Comparison of ENCODE assay signal across 18 cellular contexts in the genomic region with DNA sequence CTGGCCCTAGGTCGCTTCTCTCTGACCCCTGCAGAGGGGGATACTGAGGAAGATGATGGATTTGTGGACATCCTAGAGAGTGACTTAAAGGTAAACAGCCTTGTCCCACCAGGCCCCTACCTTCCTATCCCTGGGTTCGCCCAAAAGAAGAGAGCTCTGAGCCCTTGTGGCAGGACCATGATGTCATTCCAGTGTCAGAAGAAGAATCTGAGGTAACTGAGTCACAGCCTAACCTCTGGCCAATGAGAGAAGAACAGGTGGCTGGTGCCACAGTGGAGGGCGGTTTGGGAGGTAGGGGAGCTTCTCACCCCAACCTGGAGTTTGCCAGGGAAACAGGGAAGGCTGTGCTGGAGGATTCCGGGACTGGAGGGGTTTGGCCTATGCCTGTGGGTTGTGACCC. TPM values are rescaled to one million over a fixed set of nuclear protein-coding genes. Genes with fewer than 3 reads are reported as not detected.
DNase-seq lines count a peak whose midpoint lies in the region; ATAC-seq, FAIRE-seq and TF ChIP-seq lines count a peak whose summit lies in the region.
"Had no signal": no experiment of that assay in that cellular context is flagged by ENCODE, and none has a peak within 500 bp of the region (broad histone marks: within the 10 kb centered on the region; RNA-seq: fewer than 3 reads in every experiment).

No MANE protein-coding gene starts in this region.

- H3K9ac ChIP-seq in HepG2 (ENCODE audit: insufficient read depth, low read depth, low read length) = no peak overlapping the region

- H3K79me2 ChIP-seq in HepG2 (ENCODE audit: insufficient read depth, low read length) = peaks cover 20% of the 10 kb centered on the region

- ATAC-seq in activated naive CD8-positive, alpha-beta T cell treated with anti-CD3 and anti-CD28 coated beads, Interleukin-2, amount 50 U/mL, for 24 hours = no peak
- no peak for ATAC-seq in activated B cell treated with CpG ODN at 0.5 μM for 24 hours (ENCODE audit: low read depth)
- ATAC-seq in HepG2 = no peak
- ATAC-seq in upper lobe of right lung = no peak
- no peak for ATAC-seq in GM21447 (IDR thresholded peaks at IDR 0.05; ENCODE audit: unreplicated experiment)
- no peak for ATAC-seq in HG03039 (IDR thresholded peaks at IDR 0.05; ENCODE audit: unreplicated experiment)
- ATAC-seq: K562, left colon had no signal

- TF ChIP-seq CTCF in activated B cell treated with CpG ODN at 0.5 μM for 24 hours (IDR thresholded peaks at IDR 0.05) (no peak), HepG2 (CRISPR knock-in tag; IDR thresholded peaks at IDR 0.05) (no peak), upper lobe of right lung (IDR thresholded peaks at IDR 0.05) (no peak)

- H3K27me3 ChIP-seq in HepG2 (ENCODE audit: control insufficient read depth in 1 of 2, insufficient read depth in 2 of 2, low read length in 2 of 2) (no peaks in the 10 kb centered on the region; a peak in 1 of 5 replicates), upper lobe of right lung (no peaks in the 10 kb centered on the region)

- no peaks in the 10 kb centered on the region for H3K9me3 ChIP-seq in HepG2 (ENCODE audit: low read length)
- no peaks in the 10 kb centered on the region for H3K9me3 ChIP-seq in upper lobe of right lung

- CTCF ChIA-PET in activated B cell treated with CpG ODN at 0.5 μM for 24 hours (lab: Charles Lee) = interaction anchor here (2.7 kb wide), 1 partner anchor 18 kb away, joined by 12 read pairs; a partner anchor contains a TSS
- CTCF ChIA-PET in HepG2 (lab: Yijun Ruan, JAX; ENCODE audit: low intra/inter-chr PET ratio, low total read pairs) = no interaction called here
- CTCF ChIA-PET in HEK293T (lab: Yijun Ruan, JAX) = interaction anchor here (0.6 to 0.8 kb wide), 2 partner anchors 8 to 19 kb away, joined by 4 to 5 read pairs; a partner anchor contains a TSS

- in situ Hi-C loops in HepG2 (cut with HindIII; ENCODE audit: extremely low pct_ligation_motif_present, low pct_unique_long_range_greater_than_20kb) = no loop called here

- no peak for DNase-seq in activated naive CD8-positive, alpha-beta T cell treated with anti-CD3 and anti-CD28 coated beads, Interleukin-2, amount 50 U/mL, for 24 hours
- DNase-seq in activated B cell treated with CpG ODN at 0.5 μM for 24 hours (no peak), HepG2 (ENCODE audit: low spot score) (no peak), upper lobe of right lung (no peak), HEK293T (ENCODE audit: extremely low spot score) (no peak)
- DNase-seq: activated CD4-positive, CD25-positive, alpha-beta regulatory T cell treated with anti-CD3 and anti-CD28 coated beads, Interleukin-2, amount 50 U/mL, for 72 hours; GF-D8; left colon; NCI-H1092; NCI-H526 treated with DMSO at 0.1 percent for 48 hours; SIG-M5 had no signal

- TF ChIP-seq POLR2A in HepG2 (IDR thresholded peaks at IDR 0.05; ENCODE audit: insufficient read depth in 1 of 2, low read depth in 2 of 2, low read length in 2 of 2) = no peak

- no peak for FAIRE-seq in HepG2 (lab: Jason Lieb, UNC)
- FAIRE-seq: GM12892, K562 had no signal

- peaks cover 78% of the 10 kb centered on the region for H3K4me1 Mint-ChIP-seq in activated naive CD8-positive, alpha-beta T cell (ENCODE audit: low read depth)
- H3K4me1 Mint-ChIP-seq in activated naive CD8-positive, alpha-beta T cell treated with anti-CD3 and anti-CD28 coated beads, Interleukin-2, amount 50 U/mL, for 24 hours = peaks cover 63% of the 10 kb centered on the region
- H3K4me1 Mint-ChIP-seq in activated B cell treated with CpG ODN at 0.5 μM for 24 hours = peaks cover 69% of the 10 kb centered on the region

- 88% methylated on average over 4 of the region's 4 CpGs for WGBS in HepG2 (ENCODE audit: low lambda C conversion rate)

- H3K36me3 ChIP-seq in HepG2 (replicated peaks in 1 of 2; ENCODE audit: control insufficient read depth in 1 of 2, insufficient read depth in 2 of 2, low read length in 2 of 2) = peaks cover 27 to 48% of the 10 kb centered on the region in 2 experiments
- H3K36me3 ChIP-seq in upper lobe of right lung = peaks cover 82% of the 10 kb centered on the region

- no peaks in the 10 kb centered on the region for H3K27me3 Mint-ChIP-seq in activated naive CD8-positive, alpha-beta T cell
- H3K27me3 Mint-ChIP-seq in activated naive CD8-positive, alpha-beta T cell treated with anti-CD3 and anti-CD28 coated beads, Interleukin-2, amount 50 U/mL, for 24 hours = no peaks in the 10 kb centered on the region
- no peaks in the 10 kb centered on the region for H3K27me3 Mint-ChIP-seq in activated B cell treated with CpG ODN at 0.5 μM for 24 hours

- no peak overlapping the region for H3K4me2 ChIP-seq in HepG2 (ENCODE audit: low read depth, low read length)

- H3K4me1 ChIP-seq in HepG2 (ENCODE audit: insufficient read depth, low read length) (peaks cover 37% of the 10 kb centered on the region), upper lobe of right lung (peaks cover 89% of the 10 kb centered on the region)

- H3K27ac ChIP-seq in HepG2 (ENCODE audit: extremely low read length, insufficient read depth, low read length) (no peak overlapping the region), upper lobe of right lung (peak overlapping the region; percentile 96)

- H4K20me1 ChIP-seq in HepG2 (ENCODE audit: insufficient read depth, low read length) = no peaks in the 10 kb centered on the region

- H3K9me3 Mint-ChIP-seq in activated naive CD8-positive, alpha-beta T cell (ENCODE audit: low read depth) = no peaks in the 10 kb centered on the region
- H3K9me3 Mint-ChIP-seq in activated naive CD8-positive, alpha-beta T cell treated with anti-CD3 and anti-CD28 coated beads, Interleukin-2, amount 50 U/mL, for 24 hours = no peaks in the 10 kb centered on the region
- H3K9me3 Mint-ChIP-seq in activated B cell treated with CpG ODN at 0.5 μM for 24 hours = no peaks in the 10 kb centered on the region

- H3K27ac Mint-ChIP-seq in activated naive CD8-positive, alpha-beta T cell = peak overlapping the region; percentile 78
- no peak overlapping the region for H3K27ac Mint-ChIP-seq in activated naive CD8-positive, alpha-beta T cell treated with anti-CD3 and anti-CD28 coated beads, Interleukin-2, amount 50 U/mL, for 24 hours
- peak overlapping the region; percentile 93 for H3K27ac Mint-ChIP-seq in activated B cell treated with CpG ODN at 0.5 μM for 24 hours

- H3K4me3 Mint-ChIP-seq in activated naive CD8-positive, alpha-beta T cell = no peak overlapping the region
- H3K4me3 Mint-ChIP-seq in activated naive CD8-positive, alpha-beta T cell treated with anti-CD3 and anti-CD28 coated beads, Interleukin-2, amount 50 U/mL, for 24 hours = no peak overlapping the region
- no peak overlapping the region for H3K4me3 Mint-ChIP-seq in activated B cell treated with CpG ODN at 0.5 μM for 24 hours

- TF ChIP-seq RAD21 in HepG2 (CRISPR knock-in tag; IDR thresholded peaks at IDR 0.05) = no peak

- TF ChIP-seq EP300 in HepG2 (IDR thresholded peaks at IDR 0.05; ENCODE audit: low read depth in 2 of 2, low read length in 2 of 2) = no peak
- no peak for TF ChIP-seq EP300 in HepG2 (CRISPR knock-in tag; IDR thresholded peaks at IDR 0.05; ENCODE audit: borderline replicate concordance)

- H3K36me3 Mint-ChIP-seq in activated naive CD8-positive, alpha-beta T cell = peaks cover 14% of the 10 kb centered on the region
- H3K36me3 Mint-ChIP-seq in activated naive CD8-positive, alpha-beta T cell treated with anti-CD3 and anti-CD28 coated beads, Interleukin-2, amount 50 U/mL, for 24 hours (ENCODE audit: low read depth) = peaks cover 44% of the 10 kb centered on the region
- peaks cover 50% of the 10 kb centered on the region for H3K36me3 Mint-ChIP-seq in activated B cell treated with CpG ODN at 0.5 μM for 24 hours (ENCODE audit: low read depth)

- BruUV-seq in HepG2 (replicated peaks; lab: Mats Ljungman, UMichigan) = no TSS peak

- intact Hi-C loops in activated B cell treated with CpG ODN at 0.5 μM for 24 hours (cut with micrococcal nuclease) (no loop called here), HepG2 (cut with micrococcal nuclease; ENCODE audit: unreplicated experiment) (no loop called here), upper lobe of right lung (cut with DNase I) (no loop called here)

- POLR2A ChIA-PET in activated B cell treated with CpG ODN at 0.5 μM for 24 hours (lab: Charles Lee) (interaction anchor here (0.7 to 2.5 kb wide), 2 partner anchors 14 to 19 kb away, joined by 3 to 17 read pairs; a partner anchor contains a TSS), HepG2 (lab: Yijun Ruan, JAX) (interaction anchor here (1.7 to 2.4 kb wide), 2 partner anchors 17 to 19 kb away, joined by 8 to 12 read pairs; a partner anchor contains a TSS), HEK293T (lab: Yijun Ruan, JAX) (interaction anchor here (1.7 kb wide), 1 partner anchor 15 kb away, joined by 7 read pairs; a partner anchor contains a TSS)

- no peak overlapping the region for H2AFZ ChIP-seq in HepG2 (ENCODE audit: low read length)

- H3K4me3 ChIP-seq in HepG2 (replicated peaks in 1 of 3; ENCODE audit: insufficient read depth in 1 of 3, low read depth in 2 of 3, low read length in 3 of 3) (no peak overlapping the region), upper lobe of right lung (no peak overlapping the region)
- H3K4me3 ChIP-seq: K562 had no signal

RNA-seq across cellular contexts. Expression of a gene that starts 5.2 kb away (rescaled TPM):
- total RNA-seq in activated B cell treated with CpG ODN at 0.5 μM for 24 hours = 21.6 and 24.3 TPM in 2 replicates
- total RNA-seq in HepG2 (2016; rRNA removed; fragmentation: Illumina TruSeq; extraction: Trizol) = 14.5 and 19.3 TPM in 2 replicates
- 5.8 and 5.9 TPM in 2 replicates for total RNA-seq in HepG2 (2016; cell fraction: cytosol; rRNA removed; fragmentation: Illumina TruSeq; extraction: Trizol; ENCODE audit: low read depth)
- total RNA-seq in HepG2 (2016; cell fraction: insoluble cytoplasmic fraction; rRNA removed; fragmentation: Illumina TruSeq; extraction: Trizol) = 15.3 and 18.9 TPM in 2 replicates
- 18.7 and 19.9 TPM in 2 replicates for total RNA-seq in HepG2 (2016; cell fraction: membrane; rRNA removed; fragmentation: Illumina TruSeq; extraction: Trizol)
- total RNA-seq in HepG2 (2016; cell fraction: nucleus; rRNA removed; fragmentation: Illumina TruSeq; extraction: Trizol) = 13.9 and 16.9 TPM in 2 replicates
- polyA plus RNA-seq in HepG2 (2011; rRNA removed) = 14.3 and 19.4 TPM in 2 replicates
- 11.6 and 15.6 TPM in 2 replicates for polyA plus RNA-seq in HepG2 (2011; cell fraction: cytosol; rRNA removed)
- polyA plus RNA-seq in HepG2 (2011; cell fraction: nucleus; rRNA removed) = 49.0 and 73.9 TPM in 2 replicates
- polyA plus RNA-seq in HepG2 (2012) = 26.0 and 33.6 TPM in 2 replicates
- polyA plus RNA-seq in HepG2 (2016; cell fraction: cytosol; fragmentation: Illumina TruSeq; extraction: Trizol; ENCODE audit: low read depth) = 10.4 and 11.1 TPM in 2 replicates
- polyA plus RNA-seq in HepG2 (2016; cell fraction: insoluble cytoplasmic fraction; fragmentation: Illumina TruSeq; extraction: Trizol; ENCODE audit: low read depth) = 30.9 and 41.0 TPM in 2 replicates
- 21.7 and 25.1 TPM in 2 replicates for polyA plus RNA-seq in HepG2 (2016; cell fraction: membrane; fragmentation: Illumina TruSeq; extraction: Trizol; ENCODE audit: low read depth)
- polyA plus RNA-seq in HepG2 (2016; cell fraction: nucleus; fragmentation: Illumina TruSeq; extraction: Trizol; ENCODE audit: insufficient read depth, low read depth) = 40.4 and 46.6 TPM in 2 replicates
- polyA minus RNA-seq in HepG2 (2011; rRNA and poly(A)+ RNA removed; ENCODE audit: low replicate concordance) = 22.5 and 47.0 TPM in 2 replicates
- 15.7 and 18.9 TPM in 2 replicates for polyA minus RNA-seq in HepG2 (2011; cell fraction: cytosol; rRNA and poly(A)+ RNA removed)
- polyA minus RNA-seq in HepG2 (2011; cell fraction: nucleus; rRNA and poly(A)+ RNA removed) = 11.1 and 13.0 TPM in 2 replicates
- total RNA-seq in upper lobe of right lung = 136 TPM

RNA-seq across cellular contexts. Expression of a gene that starts 14.8 kb away (rescaled TPM):
- total RNA-seq in activated B cell treated with CpG ODN at 0.5 μM for 24 hours (50.1 and 51.7 TPM in 2 replicates), HepG2 (2016; rRNA removed; fragmentation: Illumina TruSeq; extraction: Trizol) (42.9 and 54.5 TPM in 2 replicates), upper lobe of right lung (94.6 TPM)
- total RNA-seq in HepG2 (2016; cell fraction: cytosol; rRNA removed; fragmentation: Illumina TruSeq; extraction: Trizol; ENCODE audit: low read depth) = 12.7 and 12.9 TPM in 2 replicates
- total RNA-seq in HepG2 (2016; cell fraction: insoluble cytoplasmic fraction; rRNA removed; fragmentation: Illumina TruSeq; extraction: Trizol) = 42.6 and 53.4 TPM in 2 replicates
- total RNA-seq in HepG2 (2016; cell fraction: membrane; rRNA removed; fragmentation: Illumina TruSeq; extraction: Trizol) = 44.1 and 47.1 TPM in 2 replicates
- 22.9 and 28.9 TPM in 2 replicates for total RNA-seq in HepG2 (2016; cell fraction: nucleus; rRNA removed; fragmentation: Illumina TruSeq; extraction: Trizol)
- 10.4 and 15.6 TPM in 2 replicates for polyA plus RNA-seq in HepG2 (2011; rRNA removed)
- polyA plus RNA-seq in HepG2 (2011; cell fraction: cytosol; rRNA removed) = 13.3 and 14.8 TPM in 2 replicates
- 19.0 and 20.4 TPM in 2 replicates for polyA plus RNA-seq in HepG2 (2011; cell fraction: nucleus; rRNA removed)
- polyA plus RNA-seq in HepG2 (2012) = 20.0 and 24.1 TPM in 2 replicates
- polyA plus RNA-seq in HepG2 (2016; cell fraction: cytosol; fragmentation: Illumina TruSeq; extraction: Trizol; ENCODE audit: low read depth) = 11.2 and 11.4 TPM in 2 replicates
- polyA plus RNA-seq in HepG2 (2016; cell fraction: insoluble cytoplasmic fraction; fragmentation: Illumina TruSeq; extraction: Trizol; ENCODE audit: low read depth) = 37.8 and 42.0 TPM in 2 replicates
- 28.4 and 33.6 TPM in 2 replicates for polyA plus RNA-seq in HepG2 (2016; cell fraction: membrane; fragmentation: Illumina TruSeq; extraction: Trizol; ENCODE audit: low read depth)
- polyA plus RNA-seq in HepG2 (2016; cell fraction: nucleus; fragmentation: Illumina TruSeq; extraction: Trizol; ENCODE audit: insufficient read depth, low read depth) = 36.6 and 38.3 TPM in 2 replicates
- 40.5 and 51.2 TPM in 2 replicates for polyA minus RNA-seq in HepG2 (2011; rRNA and poly(A)+ RNA removed; ENCODE audit: low replicate concordance)
- 17.9 and 18.5 TPM in 2 replicates for polyA minus RNA-seq in HepG2 (2011; cell fraction: cytosol; rRNA and poly(A)+ RNA removed)
- polyA minus RNA-seq in HepG2 (2011; cell fraction: nucleus; rRNA and poly(A)+ RNA removed) = 16.0 and 16.7 TPM in 2 replicates

RNA-seq across cellular contexts. Expression of a gene that starts 19.0 kb away (rescaled TPM):
- total RNA-seq in activated B cell treated with CpG ODN at 0.5 μM for 24 hours (13.4 and 13.5 TPM in 2 replicates), HepG2 (2016; rRNA removed; fragmentation: Illumina TruSeq; extraction: Trizol) (23.2 and 23.7 TPM in 2 replicates), upper lobe of right lung (13.1 TPM)
- total RNA-seq in HepG2 (2016; cell fraction: cytosol; rRNA removed; fragmentation: Illumina TruSeq; extraction: Trizol; ENCODE audit: low read depth) = 6.5 and 6.6 TPM in 2 replicates
- total RNA-seq in HepG2 (2016; cell fraction: insoluble cytoplasmic fraction; rRNA removed; fragmentation: Illumina TruSeq; extraction: Trizol) = 20.8 and 26.3 TPM in 2 replicates
- total RNA-seq in HepG2 (2016; cell fraction: membrane; rRNA removed; fragmentation: Illumina TruSeq; extraction: Trizol) = 15.6 and 19.4 TPM in 2 replicates
- total RNA-seq in HepG2 (2016; cell fraction: nucleus; rRNA removed; fragmentation: Illumina TruSeq; extraction: Trizol) = 14.1 and 15.3 TPM in 2 replicates
- polyA plus RNA-seq in HepG2 (2011; rRNA removed) = 7.9 and 9.1 TPM in 2 replicates
- 6.7 and 9.3 TPM in 2 replicates for polyA plus RNA-seq in HepG2 (2011; cell fraction: cytosol; rRNA removed)
- 13.1 and 17.4 TPM in 2 replicates for polyA plus RNA-seq in HepG2 (2011; cell fraction: nucleus; rRNA removed)
- polyA plus RNA-seq in HepG2 (2012) = 6.2 and 7.2 TPM in 2 replicates
- 6.5 and 8.5 TPM in 2 replicates for polyA plus RNA-seq in HepG2 (2016; cell fraction: cytosol; fragmentation: Illumina TruSeq; extraction: Trizol; ENCODE audit: low read depth)
- polyA plus RNA-seq in HepG2 (2016; cell fraction: insoluble cytoplasmic fraction; fragmentation: Illumina TruSeq; extraction: Trizol; ENCODE audit: low read depth) = 20.4 and 21.3 TPM in 2 replicates
- polyA plus RNA-seq in HepG2 (2016; cell fraction: membrane; fragmentation: Illumina TruSeq; extraction: Trizol; ENCODE audit: low read depth) = 13.2 and 17.0 TPM in 2 replicates
- polyA plus RNA-seq in HepG2 (2016; cell fraction: nucleus; fragmentation: Illumina TruSeq; extraction: Trizol; ENCODE audit: insufficient read depth, low read depth) = 18.0 and 19.1 TPM in 2 replicates
- 15.2 and 46.1 TPM in 2 replicates for polyA minus RNA-seq in HepG2 (2011; rRNA and poly(A)+ RNA removed; ENCODE audit: low replicate concordance)
- polyA minus RNA-seq in HepG2 (2011; cell fraction: cytosol; rRNA and poly(A)+ RNA removed) = 8.3 and 11.6 TPM in 2 replicates
- 23.7 and 26.3 TPM in 2 replicates for polyA minus RNA-seq in HepG2 (2011; cell fraction: nucleus; rRNA and poly(A)+ RNA removed)

RNA-seq across cellular contexts. Expression of a gene that starts 20.1 kb away (rescaled TPM):
- total RNA-seq in activated B cell treated with CpG ODN at 0.5 μM for 24 hours = not detected in 2 replicates
- 0.27 and 0.32 TPM in 2 replicates for total RNA-seq in HepG2 (2016; rRNA removed; fragmentation: Illumina TruSeq; extraction: Trizol)
- total RNA-seq in HepG2 (2016; cell fraction: cytosol; rRNA removed; fragmentation: Illumina TruSeq; extraction: Trizol; ENCODE audit: low read depth) = not detected in 2 replicates
- total RNA-seq in HepG2 (2016; cell fraction: insoluble cytoplasmic fraction; rRNA removed; fragmentation: Illumina TruSeq; extraction: Trizol) = 0.15 and 0.22 TPM in 2 replicates
- total RNA-seq in HepG2 (2016; cell fraction: membrane; rRNA removed; fragmentation: Illumina TruSeq; extraction: Trizol) = 0.17 and 0.22 TPM in 2 replicates
- 0.40 TPM in 1 of 2 replicates, not detected in the other for total RNA-seq in HepG2 (2016; cell fraction: nucleus; rRNA removed; fragmentation: Illumina TruSeq; extraction: Trizol)
- 0.05 and 0.11 TPM in 2 replicates for polyA plus RNA-seq in HepG2 (2011; rRNA removed)
- 0.08 TPM in 1 of 2 replicates, not detected in the other for polyA plus RNA-seq in HepG2 (2011; cell fraction: cytosol; rRNA removed)
- 0.45 and 0.84 TPM in 2 replicates for polyA plus RNA-seq in HepG2 (2011; cell fraction: nucleus; rRNA removed)
- 0.11 TPM in 1 of 2 replicates, not detected in the other for polyA plus RNA-seq in HepG2 (2012)
- polyA plus RNA-seq in HepG2 (2016; cell fraction: cytosol; fragmentation: Illumina TruSeq; extraction: Trizol; ENCODE audit: low read depth) = 0.17 and 0.22 TPM in 2 replicates
- polyA plus RNA-seq in HepG2 (2016; cell fraction: insoluble cytoplasmic fraction; fragmentation: Illumina TruSeq; extraction: Trizol; ENCODE audit: low read depth) = 0.24 and 0.25 TPM in 2 replicates
- polyA plus RNA-seq in HepG2 (2016; cell fraction: membrane; fragmentation: Illumina TruSeq; extraction: Trizol; ENCODE audit: low read depth) = 0.20 and 0.42 TPM in 2 replicates
- polyA plus RNA-seq in HepG2 (2016; cell fraction: nucleus; fragmentation: Illumina TruSeq; extraction: Trizol; ENCODE audit: insufficient read depth, low read depth) = 0.29 TPM in 1 of 2 replicates, not detected in the other
- 0.08 and 0.14 TPM in 2 replicates for polyA minus RNA-seq in HepG2 (2011; rRNA and poly(A)+ RNA removed; ENCODE audit: low replicate concordance)
- polyA minus RNA-seq in HepG2 (2011; cell fraction: cytosol; rRNA and poly(A)+ RNA removed) = not detected in 2 replicates
- 0.64 TPM in 1 of 2 replicates, not detected in the other for polyA minus RNA-seq in HepG2 (2011; cell fraction: nucleus; rRNA and poly(A)+ RNA removed)
- total RNA-seq in upper lobe of right lung = 0.46 TPM
- total RNA-seq: aorta, K562, mononuclear cell had no signal
- polyA plus RNA-seq: K562 had no signal

RNA-seq across cellular contexts. Expression of a gene that starts 33.7 kb away (rescaled TPM):
- total RNA-seq in activated B cell treated with CpG ODN at 0.5 μM for 24 hours (29.9 and 31.1 TPM in 2 replicates), HepG2 (2016; rRNA removed; fragmentation: Illumina TruSeq; extraction: Trizol) (70.0 and 90.6 TPM in 2 replicates), upper lobe of right lung (23.3 TPM)
- total RNA-seq in HepG2 (2016; cell fraction: cytosol; rRNA removed; fragmentation: Illumina TruSeq; extraction: Trizol; ENCODE audit: low read depth) = 120 and 149 TPM in 2 replicates
- total RNA-seq in HepG2 (2016; cell fraction: insoluble cytoplasmic fraction; rRNA removed; fragmentation: Illumina TruSeq; extraction: Trizol) = 67.4 and 89.2 TPM in 2 replicates
- total RNA-seq in HepG2 (2016; cell fraction: membrane; rRNA removed; fragmentation: Illumina TruSeq; extraction: Trizol) = 165 and 207 TPM in 2 replicates
- total RNA-seq in HepG2 (2016; cell fraction: nucleus; rRNA removed; fragmentation: Illumina TruSeq; extraction: Trizol) = 43.5 and 46.5 TPM in 2 replicates
- polyA plus RNA-seq in HepG2 (2011; rRNA removed) = 38.3 and 51.7 TPM in 2 replicates
- polyA plus RNA-seq in HepG2 (2011; cell fraction: cytosol; rRNA removed) = 41.7 and 67.3 TPM in 2 replicates
- 36.2 and 38.2 TPM in 2 replicates for polyA plus RNA-seq in HepG2 (2011; cell fraction: nucleus; rRNA removed)
- polyA plus RNA-seq in HepG2 (2012) = 37.4 and 38.4 TPM in 2 replicates
- polyA plus RNA-seq in HepG2 (2016; cell fraction: cytosol; fragmentation: Illumina TruSeq; extraction: Trizol; ENCODE audit: low read depth) = 210 and 248 TPM in 2 replicates
- polyA plus RNA-seq in HepG2 (2016; cell fraction: insoluble cytoplasmic fraction; fragmentation: Illumina TruSeq; extraction: Trizol; ENCODE audit: low read depth) = 96.6 and 129 TPM in 2 replicates
- 249 and 277 TPM in 2 replicates for polyA plus RNA-seq in HepG2 (2016; cell fraction: membrane; fragmentation: Illumina TruSeq; extraction: Trizol; ENCODE audit: low read depth)
- 90.0 and 101 TPM in 2 replicates for polyA plus RNA-seq in HepG2 (2016; cell fraction: nucleus; fragmentation: Illumina TruSeq; extraction: Trizol; ENCODE audit: insufficient read depth, low read depth)
- 32.0 and 63.5 TPM in 2 replicates for polyA minus RNA-seq in HepG2 (2011; rRNA and poly(A)+ RNA removed; ENCODE audit: low replicate concordance)
- 30.2 and 38.4 TPM in 2 replicates for polyA minus RNA-seq in HepG2 (2011; cell fraction: cytosol; rRNA and poly(A)+ RNA removed)
- polyA minus RNA-seq in HepG2 (2011; cell fraction: nucleus; rRNA and poly(A)+ RNA removed) = 15.2 and 15.3 TPM in 2 replicates
